24 cellular contexts compared by ENCODE assay signal in genomic region chr1:12072741-12073140, GRCh38. TPM values are rescaled to one million over a fixed set of nuclear protein-coding genes. Genes with fewer than 3 reads are reported as not detected.
"Had no signal": no experiment of that assay in that cellular context is flagged by ENCODE, and none has a peak within 500 bp of the region (broad histone marks: within the 10 kb centered on the region; RNA-seq: fewer than 3 reads in every experiment).

No MANE protein-coding gene starts in this region.

- DNase-seq: IMR-90; Kasumi-1; MM.1S; NCI-H1092 treated with DMSO at 0.1 percent for 48 hours; NCI-H1436; NCI-H187; NCI-H2029; NCI-H2081 treated with DMSO at 0.1 percent for 48 hours; NCI-H2171; NCI-H226; NCI-H446; NCI-H510A; NCI-H524 treated with DMSO at 0.1 percent for 48 hours; NCI-H69; NCI-H774; NK-92 treated with Interleukin-12 subunit alpha and Interleukin-12 subunit beta, amount 100 ng/mL, for 24 hours; Right ventricle myocardium superior; RPMI8226; SIG-M5 had no signal

- H3K36me3 ChIP-seq: SJSA1 had no signal

- H3K4me3 ChIP-seq: SJSA1, SK-N-MC had no signal

- ATAC-seq: HepG2 had no signal

- H3K4me2 ChIP-seq: KMS-11 had no signal

- H3K27ac ChIP-seq: KMS-11, SJSA1, SK-N-MC had no signal

- FAIRE-seq: HepG2, RCC 7860 had no signal

- H3K9me3 ChIP-seq: SJSA1 had no signal

- H3K9ac ChIP-seq: KMS-11 had no signal

RNA-seq across cellular contexts. Expression of gene TNFRSF8, which starts 9.6 kb away (rescaled TPM):
- total RNA-seq: HepG2, SJSA1 had no signal
- polyA plus RNA-seq: HepG2 had no signal
